13 cellular contexts compared by ENCODE assay signal in genomic region chr9:130443456-130443801, GRCh38.
"Had no signal": no experiment of that assay in that cellular context is flagged by ENCODE, and none has a peak within 500 bp of the region (broad histone marks: within the 10 kb centered on the region; RNA-seq: fewer than 3 reads in every experiment).

No MANE protein-coding gene starts in this region.

- H3K36me3 ChIP-seq: adrenal gland had no signal

- H3K9me3 Mint-ChIP-seq: stimulated activated naive CD8-positive, alpha-beta T cell treated with anti-CD3 and anti-CD28 coated beads, Interleukin-15, Interleukin-2, amounts not matched to agents 100 ng/mL and 50 ng/mL, for 24 hours had no signal

- H3K4me3 Mint-ChIP-seq: activated CD4-positive, alpha-beta memory T cell treated with anti-CD3 and anti-CD28 coated beads, Interleukin-2, amount 10 ng/mL, durations not matched to agents 7 days and 5 days; stimulated activated naive CD8-positive, alpha-beta T cell treated with anti-CD3 and anti-CD28 coated beads, Interleukin-15, Interleukin-2, amounts not matched to agents 100 ng/mL and 50 ng/mL, for 24 hours had no signal

- H3K27me3 ChIP-seq: adrenal gland, testis had no signal

- H3K4me3 ChIP-seq: adrenal gland had no signal

- DNase-seq: activated CD4-positive, alpha-beta memory T cell treated with anti-CD3 and anti-CD28 coated beads, Interleukin-2, amount 10 ng/mL, durations not matched to agents 7 days and 5 days; activated CD4-positive, alpha-beta T cell treated with anti-CD3 and anti-CD28 coated beads for 1 hour; activated CD8-positive, alpha-beta memory T cell treated with anti-CD3 and anti-CD28 coated beads, Interleukin-2, amount 50 U/mL, for 4 hours; activated naive CD4-positive, alpha-beta T cell; activated T-cell treated with anti-CD3 and anti-CD28 coated beads, Interleukin-2, amount 50 U/mL, for 72 hours; erythroblast; hippocampal formation; stimulated activated CD4-positive, alpha-beta T cell treated with anti-CD3 and anti-CD28 coated beads, Interleukin-4, amount 100 ng/mL, for 1 hour; stimulated activated CD8-positive, alpha-beta memory T cell treated with anti-CD3 and anti-CD28 coated beads, Interleukin-4, amount 100 ng/mL, for 48 hours; testis had no signal

- ATAC-seq: activated T-cell treated with anti-CD3 and anti-CD28 coated beads, Interleukin-2, amount 50 U/mL, for 72 hours; SK-N-SH treated with all-trans-retinoic acid at 6 μM for 48 hours had no signal

- H3K9me3 ChIP-seq: adrenal gland, testis had no signal

- H3K27ac Mint-ChIP-seq: activated CD4-positive, alpha-beta memory T cell treated with anti-CD3 and anti-CD28 coated beads, Interleukin-2, amount 10 ng/mL, durations not matched to agents 7 days and 5 days; activated T-cell treated with anti-CD3 and anti-CD28 coated beads, Interleukin-2, amount 50 U/mL, for 72 hours; stimulated activated naive CD8-positive, alpha-beta T cell treated with anti-CD3 and anti-CD28 coated beads, Interleukin-15, Interleukin-2, amounts not matched to agents 100 ng/mL and 50 ng/mL, for 24 hours had no signal
